9 cellular contexts compared by ENCODE assay signal in the genomic region with DNA sequence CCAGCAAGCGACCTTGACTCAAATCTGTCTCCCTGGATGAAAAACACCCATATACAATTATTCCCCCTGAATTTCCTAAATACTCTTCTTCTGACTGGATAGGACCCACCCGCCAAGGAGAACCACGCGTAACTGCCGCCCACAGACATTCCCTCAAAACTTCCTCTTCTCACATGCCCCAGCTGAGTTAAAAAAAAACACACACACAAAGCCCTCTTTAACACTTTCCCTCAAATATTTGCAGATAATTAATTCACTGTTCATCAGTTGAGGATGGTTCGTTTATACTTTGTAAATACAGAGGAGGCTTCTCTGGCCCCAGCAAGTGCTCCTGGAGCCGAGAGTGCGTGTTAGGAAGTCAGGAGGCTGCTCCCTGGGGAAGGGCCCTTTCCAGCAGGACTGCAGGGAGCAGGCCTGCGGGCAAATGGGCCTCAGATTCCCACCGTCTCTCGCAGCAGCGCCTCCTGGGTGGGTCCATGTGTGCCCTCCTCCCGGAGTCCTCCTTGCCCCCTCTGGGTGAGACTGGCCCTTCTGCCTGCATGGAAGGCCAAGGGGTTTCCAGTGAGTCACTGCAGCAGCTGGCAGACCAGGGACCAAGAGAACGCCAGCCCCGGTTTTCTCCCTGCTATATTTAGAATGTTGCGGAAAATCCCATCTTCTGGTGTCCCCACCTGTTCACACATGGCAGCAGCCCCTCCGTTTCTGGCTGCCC. TPM values are rescaled to one million over a fixed set of nuclear protein-coding genes. Genes with fewer than 3 reads are reported as not detected.
A peak's percentile ranks its signal among the peaks of the same experiment; 100 is the strongest.
DNase-seq lines count a peak whose midpoint lies in the region; ATAC-seq and TF ChIP-seq lines count a peak whose summit lies in the region.
"Had no signal": no experiment of that assay in that cellular context is flagged by ENCODE, and none has a peak within 500 bp of the region (broad histone marks: within the 10 kb centered on the region; RNA-seq: fewer than 3 reads in every experiment).

No MANE protein-coding gene starts in this region.

- H3K27me3 Mint-ChIP-seq in neural progenitor cell (ENCODE audit: insufficient read depth, low read depth) = peaks cover 8% of the 10 kb centered on the region

- H3K27me3 ChIP-seq in neural progenitor cell = no peaks in the 10 kb centered on the region

- H3K4me3 ChIP-seq in neural progenitor cell = no peak overlapping the region

- peaks cover 5% of the 10 kb centered on the region for H3K9me3 Mint-ChIP-seq in neural progenitor cell

- H3F3A ChIP-seq in neural progenitor cell (ENCODE audit: low read depth) = no peaks in the 10 kb centered on the region

- POLR2A ChIA-PET in GM10248 (lab: Yijun Ruan, JAX) = no interaction called here

- no peak for ATAC-seq in GM21528 (IDR thresholded peaks at IDR 0.05; ENCODE audit: low FRiP score, unreplicated experiment)
- ATAC-seq in HG03196 (IDR thresholded peaks at IDR 0.05; ENCODE audit: unreplicated experiment) = no peak
- no peak for ATAC-seq in HG03354 (IDR thresholded peaks at IDR 0.05; ENCODE audit: poor library complexity, severe bottlenecking, unreplicated experiment)

- H4K20me1 ChIP-seq in neural progenitor cell (ENCODE audit: low read depth) = no peaks in the 10 kb centered on the region

- no peak overlapping the region for H3K27ac Mint-ChIP-seq in neural progenitor cell

- peak; percentile 51 for DNase-seq in GM10248 (ENCODE audit: extremely low spot score)
- peak; percentile 48 for DNase-seq in NCI-H2196 (lab: John Stamatoyannopoulos, UW; ENCODE audit: unreplicated experiment)
- DNase-seq in dedifferentiated amniotic fluid mesenchymal stem cell (ENCODE audit: extremely low spot score) = peak; percentile 70
- DNase-seq in neural progenitor cell (ENCODE audit: low spot score) = no peak
- DNase-seq in NCI-H82 (lab: John Stamatoyannopoulos, UW) = no peak

- no peak overlapping the region for H3K27ac ChIP-seq in neural progenitor cell
- H3K27ac ChIP-seq: epithelial cell of prostate had no signal

- H3K9ac ChIP-seq in neural progenitor cell = no peak overlapping the region

- no peaks in the 10 kb centered on the region for H3K9me3 ChIP-seq in neural progenitor cell (ENCODE audit: low read depth)

- H3K4me1 ChIP-seq in neural progenitor cell = no peaks in the 10 kb centered on the region

- no peaks in the 10 kb centered on the region for H3K36me3 ChIP-seq in neural progenitor cell

- no peak overlapping the region for H3K4me2 ChIP-seq in neural progenitor cell

- no peak overlapping the region for H2AFZ ChIP-seq in neural progenitor cell (replicated peaks)

- H3K79me2 ChIP-seq in neural progenitor cell (ENCODE audit: low read depth) = no peaks in the 10 kb centered on the region

- H3K4me3 Mint-ChIP-seq in neural progenitor cell = peak overlapping the region; percentile 6

- peaks cover 20% of the 10 kb centered on the region for H3K4me1 Mint-ChIP-seq in neural progenitor cell

- CTCF ChIA-PET in GM10248 (lab: Yijun Ruan, JAX) = no interaction called here

- H3K36me3 Mint-ChIP-seq in neural progenitor cell = no peaks in the 10 kb centered on the region

- TF ChIP-seq CTCF in GM10248 (IDR thresholded peaks at IDR 0.05; ENCODE audit: control extremely low read depth, extremely low read depth, low read depth, missing control alignments) (no peak), neural progenitor cell (IDR thresholded peaks at IDR 0.05) (no peak)

RNA-seq across cellular contexts. Expression of a gene that starts 46.8 kb away (rescaled TPM):
- 0.12 and 0.15 TPM in 2 replicates for total RNA-seq in neural progenitor cell (ENCODE audit: low replicate concordance)

Comparison
In these comparisons a context has a peak if more than half of its experiments do, and no peak if none do; other contexts are left out.
1. DNase-seq: peak in GM10248 (single experiment), NCI-H2196 (single experiment) and dedifferentiated amniotic fluid mesenchymal stem cell (single experiment); none in neural progenitor cell (single experiment) and NCI-H82 (single experiment).